ENCODE assay signal across 8 cellular contexts in the genomic region with DNA sequence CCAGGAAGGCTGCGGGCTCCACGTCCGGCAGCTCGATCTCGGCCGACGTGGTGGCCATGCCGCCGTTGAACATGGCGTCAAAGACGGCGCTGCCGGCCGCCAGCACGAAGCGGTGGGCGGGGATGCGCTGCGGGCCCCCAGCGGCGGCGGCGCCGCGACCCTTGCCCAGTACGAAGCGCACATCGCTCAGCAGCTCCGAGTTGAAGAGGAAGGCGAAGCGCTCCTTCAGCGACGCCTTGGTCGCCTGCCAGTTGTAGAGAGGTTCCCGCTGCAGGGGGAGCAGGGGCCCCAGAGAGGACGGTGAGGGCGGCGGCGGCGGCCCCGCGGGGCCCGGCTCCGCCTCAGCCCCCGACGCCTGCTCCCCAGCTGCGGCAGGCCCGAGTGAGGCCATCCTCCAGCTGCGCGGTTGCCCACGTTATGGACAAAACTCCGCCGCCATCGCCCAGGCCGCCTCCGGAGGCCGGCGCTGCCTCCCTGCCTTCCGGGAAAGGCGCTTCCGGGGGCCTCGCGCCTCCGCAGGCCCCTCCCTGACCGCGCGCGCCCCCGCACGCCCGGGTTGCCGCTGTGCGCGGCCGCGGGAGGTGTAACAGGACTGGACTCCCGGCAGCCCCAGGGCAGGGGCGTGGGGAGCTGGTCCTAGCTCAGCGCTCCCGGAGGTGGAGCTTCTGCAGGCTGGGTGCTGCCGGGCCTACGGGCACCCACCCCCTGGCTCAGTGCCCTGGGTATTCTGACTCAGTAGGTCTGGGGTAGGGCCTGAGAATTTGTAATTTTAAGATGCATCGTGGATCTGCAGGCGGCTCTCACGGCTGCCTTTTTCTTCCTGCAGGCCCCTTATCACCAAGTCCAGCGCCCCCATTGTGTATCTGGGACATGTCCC. TPM values are rescaled to one million over a fixed set of nuclear protein-coding genes. Genes with fewer than 3 reads are reported as not detected.
A peak's percentile ranks its signal among the peaks of the same experiment; 100 is the strongest.
DNase-seq lines count a peak whose midpoint lies in the region; ATAC-seq and TF ChIP-seq lines count a peak whose summit lies in the region.

A gene (minus strand): TSS at position 492 of the 877 bp plus-strand sequence. CDS start 101 bp downstream, at position 391.

- H3K4me3 ChIP-seq in kidney epithelial cell (ENCODE audit: low read depth, low read length): peak within 1 kb of the TSS; percentile 62

- ATAC-seq in GM18907 (IDR thresholded peaks at IDR 0.05; ENCODE audit: unreplicated experiment) (peak; percentile 85), HG03139 (IDR thresholded peaks at IDR 0.05; ENCODE audit: unreplicated experiment) (peak; percentile 84)

- no peaks in the 10 kb centered on the region for H3K36me3 ChIP-seq in kidney epithelial cell (ENCODE audit: control insufficient read depth, insufficient read depth, low read length)

- peak; percentile 91 for DNase-seq in AG09319 (ENCODE audit: extremely low read depth, low read depth)
- DNase-seq in NCI-H226: peak; percentile 100
- DNase-seq in activated CD4-positive, CD25-positive, alpha-beta regulatory T cell treated with anti-CD3 and anti-CD28 coated beads, Interleukin-2, amount 50 U/mL, for 72 hours: peak; percentile 89
- peak; percentile 86 for DNase-seq in cerebellar cortex (ENCODE audit: low spot score)
- peak; percentile 83 for DNase-seq in kidney epithelial cell (ENCODE audit: low read depth)
- peak; percentile 96 for DNase-seq in stimulated activated CD4-positive, alpha-beta T cell treated with anti-CD3 and anti-CD28 coated beads, Interleukin-15, amount 100 ng/mL, for 24 hours

- H3K27me3 ChIP-seq in kidney epithelial cell (ENCODE audit: control insufficient read depth, insufficient read depth, low read length): no peaks in the 10 kb centered on the region

- TF ChIP-seq CTCF in AG09319 (IDR thresholded peaks at IDR 0.05; ENCODE audit: low read depth, low read length) (peak; percentile 9), kidney epithelial cell (IDR thresholded peaks at IDR 0.05; ENCODE audit: insufficient read depth, low read length, poor library complexity, severe bottlenecking) (no peak)

RNA-seq across cellular contexts. Expression of the gene that starts here (rescaled TPM):
- total RNA-seq in kidney epithelial cell: 85.4 and 90.0 TPM in 2 replicates

Comparison
In these comparisons a context has a peak if more than half of its experiments do, and no peak if none do; other contexts are left out.
1. Peak in every context shown above with its lines: DNase-seq, ATAC-seq and H3K4me3 ChIP-seq.